In the genomic region with DNA sequence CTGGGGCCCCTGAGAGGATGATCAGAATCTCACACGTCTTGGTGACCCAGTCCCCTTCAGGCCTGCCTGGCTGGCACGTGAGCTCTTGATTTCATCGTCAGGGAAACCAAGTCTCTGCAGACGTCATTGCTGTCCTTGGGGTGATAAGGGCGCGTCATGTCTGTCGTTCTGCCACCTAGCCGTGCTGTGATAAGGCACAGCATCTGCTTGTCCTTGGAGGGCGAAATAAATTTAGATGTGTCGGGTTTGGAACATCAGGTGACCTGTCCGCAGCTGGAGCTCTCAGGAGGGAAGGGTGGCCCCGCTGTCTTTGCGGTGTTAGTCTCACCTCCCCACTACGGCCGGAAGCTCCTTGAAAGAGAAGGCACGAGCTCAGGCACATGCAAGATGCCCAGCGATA, we compare ENCODE assay signal across 17 cellular contexts.
"Had no signal": no experiment of that assay in that cellular context is flagged by ENCODE, and none has a peak within 500 bp of the region (broad histone marks: within the 10 kb centered on the region; RNA-seq: fewer than 3 reads in every experiment).

No MANE protein-coding gene starts in this region.

- DNase-seq: activated CD4-positive, alpha-beta memory T cell treated with anti-CD3 and anti-CD28 coated beads, Interleukin-2, amount 10 ng/mL, durations not matched to agents 7 days and 5 days; activated CD4-positive, alpha-beta T cell treated with anti-CD3 and anti-CD28 coated beads for 1 hour; activated CD8-positive, alpha-beta memory T cell treated with anti-CD3 and anti-CD28 coated beads, Interleukin-2, amount 50 U/mL, for 4 hours; activated gamma-delta T cell treated with Interleukin-2 at 50 U/mL for 16 hours; activated naive CD8-positive, alpha-beta T cell treated with anti-CD3 and anti-CD28 coated beads for 36 hours; activated T-cell treated with anti-CD3 and anti-CD28 coated beads, Interleukin-2, amount 50 U/mL, for 72 hours; anterior cingulate cortex; effector CD4-positive, alpha-beta T cell; hypothalamus; kidney glomerular epithelial cell; retina; SIG-M5; stimulated activated naive CD4-positive, alpha-beta T cell treated with Interleukin-2 at 50 U/mL for 16 hours had no signal

- H3K4me2 ChIP-seq: smooth muscle cell had no signal

- H2AFZ ChIP-seq: parathyroid adenoma had no signal

- H3K4me3 ChIP-seq: breast epithelium, smooth muscle cell had no signal

- H3K4me1 ChIP-seq: breast epithelium had no signal

- H3K9me3 ChIP-seq: breast epithelium had no signal

- H3K27me3 ChIP-seq: breast epithelium had no signal

- H3K36me3 ChIP-seq: breast epithelium had no signal

- H3K9ac ChIP-seq: parathyroid adenoma had no signal

- ATAC-seq: activated T-cell treated with anti-CD3 and anti-CD28 coated beads, Interleukin-2, amount 50 U/mL, for 72 hours had no signal

- H3K27ac ChIP-seq: epithelial cell of prostate had no signal
